1 cellular context compared by ENCODE assay signal in the genomic region with DNA sequence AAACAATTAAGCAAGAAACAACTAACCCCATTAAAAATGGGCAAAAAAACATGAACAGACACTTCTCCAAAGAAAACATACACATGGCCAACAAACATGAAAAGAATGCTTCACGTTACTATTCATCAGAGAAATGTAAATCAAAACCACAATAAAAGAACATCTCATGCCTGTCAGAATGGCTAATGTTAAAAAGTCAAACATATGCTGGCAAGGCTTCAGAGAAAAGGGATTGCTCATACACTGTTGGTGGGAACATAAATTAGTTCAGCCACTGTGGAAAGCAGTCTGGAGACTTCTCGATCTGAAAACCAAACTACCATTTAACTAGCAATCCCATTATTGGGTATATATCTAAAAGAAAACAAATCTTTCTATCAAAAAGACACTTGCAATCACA.
TF ChIP-seq lines count a peak whose summit lies in the region.

No MANE protein-coding gene starts in this region.

TF ChIP-seq in IMR-90, 13 proteins besides CTCF, POLR2A, EP300 and RAD21 (continued from another document):
- TF ChIP-seq MAZ (IDR thresholded peaks at IDR 0.05; ENCODE audit: borderline replicate concordance, low read depth, low read length): no peak
